8 cellular contexts compared by ENCODE assay signal in the genomic region with DNA sequence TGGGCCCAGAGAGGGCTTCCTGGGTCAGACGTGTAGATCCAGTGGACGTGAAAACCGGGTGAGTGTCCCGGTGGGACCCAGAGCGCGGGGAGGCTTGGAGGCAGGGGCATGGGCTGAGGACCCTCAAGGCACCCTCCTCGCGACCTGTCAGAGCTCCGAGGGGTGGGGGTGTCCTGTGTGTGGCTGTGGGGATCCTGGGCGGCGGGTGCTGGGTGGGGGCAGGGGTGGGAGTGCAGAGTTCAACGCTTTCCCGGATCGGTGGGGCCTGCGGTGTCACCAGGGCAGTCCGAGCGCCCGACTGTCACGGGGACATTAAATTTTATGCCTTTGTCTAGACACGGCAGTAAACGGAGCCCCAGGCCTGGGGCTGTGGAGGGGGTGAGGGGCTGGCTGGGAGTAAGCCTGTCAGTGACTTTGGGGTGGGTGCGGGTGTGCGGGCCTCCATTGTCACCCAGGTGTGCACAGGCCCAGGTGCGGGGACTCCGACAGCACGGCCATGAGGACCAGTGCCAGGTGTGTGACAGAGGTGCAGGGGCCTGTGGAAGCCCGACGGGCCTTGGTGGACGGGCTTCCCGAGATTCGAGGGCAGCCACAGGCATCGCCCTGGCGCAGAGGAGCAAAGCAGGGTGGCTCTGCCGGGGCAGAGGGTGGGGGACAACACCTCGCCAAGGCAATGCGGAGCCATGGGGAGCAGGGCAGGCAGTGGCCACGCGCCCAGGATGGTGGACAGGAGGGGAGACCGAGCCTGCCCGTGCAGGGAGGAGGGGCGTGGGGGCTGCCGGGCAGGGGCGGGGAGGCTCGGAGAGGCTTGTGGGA. TPM values are rescaled to one million over a fixed set of nuclear protein-coding genes. Genes with fewer than 3 reads are reported as not detected.
DNase-seq lines count a peak whose midpoint lies in the region; FAIRE-seq and TF ChIP-seq lines count a peak whose summit lies in the region.

No MANE protein-coding gene starts in this region.

- 5 to 12% methylated on average over 19 to 42 of the region's 44 CpGs for WGBS in testis, 2 donors
- 10 to 24% (median 22%) methylated on average over 40 to 44 of the region's 44 CpGs for WGBS in small intestine, 3 donors

- intact Hi-C loops in testis (cut with DNase I; ENCODE audit: low total_unique reads): loop anchor here (5.0 kb wide), 1 partner anchor 325 kb away; no protein-coding TSS in a partner anchor

- FAIRE-seq in small intestine (lab: Jason Lieb, UNC): no peak

- H3K4me1 ChIP-seq in adipocyte (ENCODE audit: control insufficient read depth, insufficient read depth, low read length): peaks cover 2% of the 10 kb centered on the region
- H3K4me1 ChIP-seq in testis: peaks cover 22% of the 10 kb centered on the region
- peaks cover 0 to 2% of the 10 kb centered on the region in 2 donors for H3K4me1 ChIP-seq in small intestine (ENCODE audit: control insufficient read depth in 2 of 2, insufficient read depth in 1 of 2, low read depth in 1 of 2, low read length in 1 of 2)

- peaks cover 4% of the 10 kb centered on the region for H3K27me3 ChIP-seq in adipocyte (replicated peaks; ENCODE audit: control insufficient read depth, insufficient read depth, low read length)
- no peaks in the 10 kb centered on the region for H3K27me3 ChIP-seq in layer of hippocampus (ENCODE audit: control insufficient read depth, insufficient read depth, low read length)
- no peaks in the 10 kb centered on the region for H3K27me3 ChIP-seq in testis
- H3K27me3 ChIP-seq in small intestine (ENCODE audit: control insufficient read depth in 2 of 2, insufficient read depth in 2 of 2, low read length in 2 of 2): peaks cover 2 to 7% of the 10 kb centered on the region in 2 donors

- TF ChIP-seq POLR2A in testis (IDR thresholded peaks at IDR 0.05): no peak

- H3K9me3 ChIP-seq in adipocyte (ENCODE audit: control insufficient read depth, low read length): no peaks in the 10 kb centered on the region
- H3K9me3 ChIP-seq in testis: no peaks in the 10 kb centered on the region
- no peaks in the 10 kb centered on the region for H3K9me3 ChIP-seq in small intestine (ENCODE audit: control insufficient read depth, low read depth)

- H3K27ac ChIP-seq in layer of hippocampus (ENCODE audit: low read depth, low read length) (peak overlapping the region; percentile 77), testis (peak overlapping the region in 1 of 2 donors; percentile 2), small intestine (ENCODE audit: low read depth in 1 of 2, low read length in 1 of 2) (no peak overlapping the region)

- peak overlapping the region; percentile 80 for H3K4me3 ChIP-seq in adipocyte (ENCODE audit: low read length)
- H3K4me3 ChIP-seq in testis: peak overlapping the region; percentile 56 to 71
- peak overlapping the region in 1 of 2 donors; percentile 51 for H3K4me3 ChIP-seq in small intestine (ENCODE audit: low read depth in 1 of 2, low read length in 2 of 2)

- H3K9ac ChIP-seq in adipocyte (ENCODE audit: low read length): peak overlapping the region; percentile 83

- H3K36me3 ChIP-seq in adipocyte (ENCODE audit: control insufficient read depth, insufficient read depth, low read length, severe bottlenecking) (no peaks in the 10 kb centered on the region), testis (ENCODE audit: low read depth, missing control alignments) (no peaks in the 10 kb centered on the region), small intestine (ENCODE audit: control insufficient read depth in 2 of 2, insufficient read depth in 2 of 2, low read length in 2 of 2) (no peaks in the 10 kb centered on the region)

- peak; percentile 45 for DNase-seq in NCI-H748 (lab: John Stamatoyannopoulos, UW; ENCODE audit: unreplicated experiment)
- DNase-seq in NCI-H748 treated with DMSO at 0.1 percent for 48 hours (lab: John Stamatoyannopoulos, UW): no peak
- DNase-seq in adipocyte (ENCODE audit: low read depth): no peak
- no peak for DNase-seq in testis
- DNase-seq in occipital lobe (lab: John Stamatoyannopoulos, UW): no peak
- DNase-seq in small intestine: no peak
- no peak for DNase-seq in NCI-H2196 (lab: John Stamatoyannopoulos, UW; ENCODE audit: unreplicated experiment)

- no peak for TF ChIP-seq CTCF in testis (IDR thresholded peaks at IDR 0.05)

RNA-seq across cellular contexts. Expression of gene TMEM121, which starts 1.2 kb away (rescaled TPM):
- total RNA-seq in testis (1 to 10 TPM; 3.7 to 4.8 TPM), occipital lobe (23.1 TPM)
- polyA plus RNA-seq in testis (ENCODE audit: insufficient read depth, low read depth, low replicate concordance) (1.4 TPM), small intestine (1 to 10 TPM in 1 of 3 donors, not detected in 2; 2.0 TPM)

RNA-seq across cellular contexts. Expression of gene TEDC1, which starts 36.5 kb away (rescaled TPM):
- total RNA-seq in testis: 10 to 100 TPM; 16.4 to 16.7 TPM
- 8.8 TPM for polyA plus RNA-seq in testis (ENCODE audit: insufficient read depth, low read depth, low replicate concordance)
- total RNA-seq in occipital lobe: 5.6 TPM
- 10 to 100 TPM; 23.8 to 28.0 (median 23.9) TPM for polyA plus RNA-seq in small intestine

RNA-seq across cellular contexts. Expression of gene CRIP1, which starts 40.9 kb away (rescaled TPM):
- total RNA-seq in testis (1 to 10 TPM; 3.0 to 4.4 TPM), occipital lobe (0.94 TPM)
- polyA plus RNA-seq in testis (ENCODE audit: insufficient read depth, low read depth, low replicate concordance) (154 TPM), small intestine (1,000 to 10,000 TPM in 1 of 3 donors, 100 to 1,000 TPM in 2; 150 to 3,839 (median 623) TPM)

RNA-seq across cellular contexts. Expression of gene CRIP2, which starts 53.0 kb away (rescaled TPM):
- total RNA-seq in testis (100 to 1,000 TPM; 114 to 159 TPM), occipital lobe (70.2 TPM)
- polyA plus RNA-seq in testis (ENCODE audit: insufficient read depth, low read depth, low replicate concordance) (121 TPM), small intestine (100 to 1,000 TPM in 1 of 3 donors, 10 to 100 TPM in 1, 1 to 10 TPM in 1; 8.9 to 137 (median 45.1) TPM)
